Comparison of ENCODE assay signal across 8 cellular contexts in the genomic region with DNA sequence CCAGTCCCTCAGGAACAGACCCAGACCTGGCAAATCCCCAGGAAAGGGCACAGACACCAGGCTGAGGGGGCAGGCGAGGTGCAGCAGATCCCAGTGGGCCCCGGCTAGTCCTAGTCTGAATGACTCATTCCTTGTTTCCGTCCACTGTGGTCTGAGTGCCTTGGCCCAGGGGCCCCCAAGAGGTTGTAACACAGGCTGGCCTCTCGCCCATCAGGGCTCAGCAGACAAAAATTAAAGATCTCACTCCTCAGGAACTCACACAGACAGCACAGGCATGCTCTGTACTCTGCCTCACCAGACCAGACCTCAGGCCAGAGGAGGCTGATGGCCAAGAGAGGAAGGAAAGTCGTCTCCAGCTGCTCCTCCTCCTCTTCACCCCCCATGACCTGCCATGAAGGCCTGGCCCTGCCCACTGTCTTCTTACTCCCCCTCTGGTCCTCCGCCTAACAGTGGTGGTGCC. TPM values are rescaled to one million over a fixed set of nuclear protein-coding genes. Genes with fewer than 3 reads are reported as not detected.
DNase-seq lines count a peak whose midpoint lies in the region; ATAC-seq and TF ChIP-seq lines count a peak whose summit lies in the region.

No MANE protein-coding gene starts in this region.

- H3K27ac ChIP-seq in heart left ventricle = peak overlapping the region; percentile 51 to 89 (median 64)

- H3K36me3 ChIP-seq in heart left ventricle (no peaks in the 10 kb centered on the region), skeletal muscle satellite cell (ENCODE audit: insufficient read depth, low read length) (no peaks in the 10 kb centered on the region)

- H3K4me3 Mint-ChIP-seq in activated T-helper 1 cell treated with anti-CD3 and anti-CD28 coated beads, Interleukin-12 subunit alpha, Interleukin-12 subunit beta, Interleukin-2, Interleukin-4 antibody, amounts not matched to agents 30 ng/mL and 10 ng/mL and 1 ng/mL, durations not matched to agents 14 hours and 24 hours and 36 hours = peak overlapping the region; percentile 40

- ATAC-seq in heart left ventricle (peak; percentile 67 to 88 (median 86)), GM18868 (IDR thresholded peaks at IDR 0.05; ENCODE audit: unreplicated experiment) (no peak), GM21526 (IDR thresholded peaks at IDR 0.05; ENCODE audit: low FRiP score, unreplicated experiment) (no peak)

- WGBS in heart left ventricle, 4 donors = 31 to 71% (median 50%) methylated on average over 4 to 6 of the region's 6 CpGs

- TF ChIP-seq POLR2A in heart left ventricle (IDR thresholded peaks at IDR 0.05) = no peak

- intact Hi-C loops in activated T-helper 1 cell treated with anti-CD3 and anti-CD28 coated beads, Interleukin-12 subunit alpha, Interleukin-12 subunit beta, Interleukin-2, Interleukin-4 antibody, amounts not matched to agents 30 ng/mL and 10 ng/mL and 1 ng/mL, durations not matched to agents 14 hours and 24 hours and 36 hours (cut with micrococcal nuclease) = loop anchor here (2.0 kb wide), 4 partner anchors 39 to 221 kb away; partner anchors contain the start of gene YLPM1
- intact Hi-C loops in heart left ventricle (cut with DNase I) = loop anchor here in 3 of 10 donors (10.0 kb wide), 4 partner anchors 45 to 255 kb away; partner anchors contain the start of genes ISCA2 (in 1 of the 3) and NPC2 (in 1 of the 3)

- peak overlapping the region; percentile 69 for H3K27ac Mint-ChIP-seq in activated T-helper 1 cell treated with anti-CD3 and anti-CD28 coated beads, Interleukin-12 subunit alpha, Interleukin-12 subunit beta, Interleukin-2, Interleukin-4 antibody, amounts not matched to agents 30 ng/mL and 10 ng/mL and 1 ng/mL, durations not matched to agents 14 hours and 24 hours and 36 hours

- TF ChIP-seq CTCF in heart left ventricle (IDR thresholded peaks at IDR 0.05) = no peak

- peak overlapping the region; percentile 58 for H3K4me2 ChIP-seq in skeletal muscle satellite cell (ENCODE audit: low read length)

- H3K9ac ChIP-seq in skeletal muscle satellite cell (ENCODE audit: low read depth, low read length) = peak overlapping the region; percentile 71

- H3K9me3 ChIP-seq in heart left ventricle (no peaks in the 10 kb centered on the region), skeletal muscle satellite cell (replicated peaks; ENCODE audit: low read length) (no peaks in the 10 kb centered on the region)

- peak; percentile 100 for DNase-seq in HCEC 1CT
- no peak for DNase-seq in activated T-helper 1 cell treated with anti-CD3 and anti-CD28 coated beads, Interleukin-12 subunit alpha, Interleukin-12 subunit beta, Interleukin-2, Interleukin-4 antibody, amounts not matched to agents 30 ng/mL and 10 ng/mL and 1 ng/mL, durations not matched to agents 14 hours and 24 hours and 36 hours (ENCODE audit: low spot score)
- DNase-seq in heart left ventricle = peak; percentile 76 to 91 (median 86)
- DNase-seq in stimulated activated naive CD4-positive, alpha-beta T cell (lab: John Stamatoyannopoulos, UW) = no peak
- no peak for DNase-seq in NCI-H2171 (lab: John Stamatoyannopoulos, UW)

- peaks cover 27% of the 10 kb centered on the region for H3K27me3 Mint-ChIP-seq in activated T-helper 1 cell treated with anti-CD3 and anti-CD28 coated beads, Interleukin-12 subunit alpha, Interleukin-12 subunit beta, Interleukin-2, Interleukin-4 antibody, amounts not matched to agents 30 ng/mL and 10 ng/mL and 1 ng/mL, durations not matched to agents 14 hours and 24 hours and 36 hours (ENCODE audit: insufficient read depth)

- H3K27me3 ChIP-seq in heart left ventricle (peaks cover 0 to 5% (median 0%) of the 10 kb centered on the region in 9 donors), skeletal muscle satellite cell (ENCODE audit: control insufficient read depth, insufficient read depth, low read length) (no peaks in the 10 kb centered on the region)

- H3K4me1 ChIP-seq in heart left ventricle (peaks cover 0 to 71% (median 40%) of the 10 kb centered on the region in 12 donors), skeletal muscle satellite cell (ENCODE audit: control insufficient read depth, insufficient read depth, low read length) (peaks cover 69% of the 10 kb centered on the region)

- H3K4me3 ChIP-seq in heart left ventricle = no peak overlapping the region
- peak overlapping the region; percentile 21 for H3K4me3 ChIP-seq in skeletal muscle satellite cell (ENCODE audit: low read length)

- H3K36me3 Mint-ChIP-seq in activated T-helper 1 cell treated with anti-CD3 and anti-CD28 coated beads, Interleukin-12 subunit alpha, Interleukin-12 subunit beta, Interleukin-2, Interleukin-4 antibody, amounts not matched to agents 30 ng/mL and 10 ng/mL and 1 ng/mL, durations not matched to agents 14 hours and 24 hours and 36 hours (ENCODE audit: low read depth) = peaks cover 2% of the 10 kb centered on the region

- H3K4me1 Mint-ChIP-seq in activated T-helper 1 cell treated with anti-CD3 and anti-CD28 coated beads, Interleukin-12 subunit alpha, Interleukin-12 subunit beta, Interleukin-2, Interleukin-4 antibody, amounts not matched to agents 30 ng/mL and 10 ng/mL and 1 ng/mL, durations not matched to agents 14 hours and 24 hours and 36 hours (ENCODE audit: low read depth) = peaks cover 63% of the 10 kb centered on the region

- H3K9me3 Mint-ChIP-seq in activated T-helper 1 cell treated with anti-CD3 and anti-CD28 coated beads, Interleukin-12 subunit alpha, Interleukin-12 subunit beta, Interleukin-2, Interleukin-4 antibody, amounts not matched to agents 30 ng/mL and 10 ng/mL and 1 ng/mL, durations not matched to agents 14 hours and 24 hours and 36 hours = no peaks in the 10 kb centered on the region

RNA-seq across cellular contexts. Expression of gene LTBP2, which starts 7.7 kb away (rescaled TPM):
- 0.05 and 0.24 TPM in 2 replicates for total RNA-seq in activated T-helper 1 cell treated with anti-CD3 and anti-CD28 coated beads, Interleukin-12 subunit alpha, Interleukin-12 subunit beta, Interleukin-2, Interleukin-4 antibody, amounts not matched to agents 30 ng/mL and 10 ng/mL and 1 ng/mL, durations not matched to agents 14 hours and 24 hours and 36 hours
- 10 to 100 TPM; 19.1 to 69.1 (median 36.1) TPM for total RNA-seq in heart left ventricle
- 1 to 10 TPM; 4.0 to 8.4 TPM for polyA plus RNA-seq in heart left ventricle
- total RNA-seq in skeletal muscle satellite cell (2012; rRNA removed) = 59.3 and 119 TPM in 2 replicates

Comparison
In these comparisons a context has a peak if more than half of its experiments do, and no peak if none do; other contexts are left out.
1. DNase-seq: peak in HCEC 1CT (single experiment) and heart left ventricle (5 of 5); none in activated T-helper 1 cell treated with anti-CD3 and anti-CD28 coated beads, Interleukin-12 subunit alpha, Interleukin-12 subunit beta, Interleukin-2, Interleukin-4 antibody, amounts not matched to agents 30 ng/mL and 10 ng/mL and 1 ng/mL, durations not matched to agents 14 hours and 24 hours and 36 hours (single experiment), stimulated activated naive CD4-positive, alpha-beta T cell (0 of 6) and NCI-H2171 (single experiment).
2. ATAC-seq: peak in heart left ventricle (4 of 4); none in GM18868 (single experiment) and GM21526 (single experiment).
3. RNA of gene LTBP2, which starts 7.7 kb away (total RNA-seq): 19.1 to 69.1 TPM in heart left ventricle; 0.05 to 0.24 TPM in activated T-helper 1 cell treated with anti-CD3 and anti-CD28 coated beads, Interleukin-12 subunit alpha, Interleukin-12 subunit beta, Interleukin-2, Interleukin-4 antibody, amounts not matched to agents 30 ng/mL and 10 ng/mL and 1 ng/mL, durations not matched to agents 14 hours and 24 hours and 36 hours; every median in the first group is over 10 times any median in the second.